Comparison of ENCODE assay signal across 2 cellular contexts in the genomic region with DNA sequence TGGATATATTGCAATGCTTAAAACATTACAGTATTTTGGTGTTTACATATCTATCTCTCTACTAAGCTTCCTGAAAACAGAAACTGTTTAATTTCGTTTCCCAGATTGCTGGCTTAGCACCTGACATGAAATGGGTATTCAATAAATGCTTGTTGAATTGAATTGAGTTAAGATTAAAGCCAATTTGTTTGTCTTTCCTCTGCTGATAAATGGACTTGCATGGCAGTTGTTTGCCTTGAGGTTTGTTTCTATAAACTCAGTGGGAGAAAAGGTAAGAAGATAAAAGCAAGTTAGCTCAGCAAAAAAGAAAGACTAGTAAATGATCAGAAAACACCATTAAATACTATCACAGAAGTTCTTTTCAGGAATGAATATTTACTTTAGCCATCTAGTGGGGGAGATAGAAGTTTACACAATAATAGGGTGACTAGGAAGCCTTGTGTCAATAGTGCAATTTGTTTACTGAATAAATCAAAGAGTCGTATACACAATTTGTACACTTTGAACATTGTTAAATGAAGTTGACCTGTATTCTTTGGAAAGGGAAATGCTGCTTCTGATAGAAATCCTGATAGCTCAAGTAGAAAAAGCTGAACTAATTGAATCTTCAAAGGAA.
TF ChIP-seq lines count a peak whose summit lies in the region.

No MANE protein-coding gene starts in this region.

TF ChIP-seq in HepG2, 621 proteins besides CTCF, POLR2A, EP300 and RAD21 (continued from another document and continues in another):
- TF ChIP-seq, protein P1, sequence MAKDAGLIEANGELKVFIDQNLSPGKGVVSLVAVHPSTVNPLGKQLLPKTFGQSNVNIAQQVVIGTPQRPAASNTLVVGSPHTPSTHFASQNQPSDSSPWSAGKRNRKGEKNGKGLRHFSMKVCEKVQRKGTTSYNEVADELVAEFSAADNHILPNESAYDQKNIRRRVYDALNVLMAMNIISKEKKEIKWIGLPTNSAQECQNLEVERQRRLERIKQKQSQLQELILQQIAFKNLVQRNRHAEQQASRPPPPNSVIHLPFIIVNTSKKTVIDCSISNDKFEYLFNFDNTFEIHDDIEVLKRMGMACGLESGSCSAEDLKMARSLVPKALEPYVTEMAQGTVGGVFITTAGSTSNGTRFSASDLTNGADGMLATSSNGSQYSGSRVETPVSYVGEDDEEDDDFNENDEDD (CRISPR knock-in tag; IDR thresholded peaks at IDR 0.05; ENCODE audit: borderline replicate concordance): no peak
- TF ChIP-seq GFI1 (CRISPR knock-in tag; IDR thresholded peaks at IDR 0.05; ENCODE audit: borderline replicate concordance) (peak; percentile 84), ZNF761 (CRISPR knock-in tag; conservative IDR thresholded peaks at IDR 0.05) (no peak), PAX8 (CRISPR knock-in tag; IDR thresholded peaks at IDR 0.05; ENCODE audit: borderline replicate concordance) (no peak), RBM39 (IDR thresholded peaks at IDR 0.05; ENCODE audit: low read depth, low read length, poor library complexity, severe bottlenecking) (no peak), ZNF543 (CRISPR knock-in tag; IDR thresholded peaks at IDR 0.05) (no peak), ZFP36L1 (CRISPR knock-in tag; IDR thresholded peaks at IDR 0.05) (no peak), NR2F6 (IDR thresholded peaks at IDR 0.05) (peak; percentile 32; the same call in 1 of the 2 replicates), NR2F6 (CRISPR knock-in tag; IDR thresholded peaks at IDR 0.05) (no peak), IRX3 (CRISPR knock-in tag; IDR thresholded peaks at IDR 0.05; ENCODE audit: borderline replicate concordance, low read depth) (no peak), TCF7 (IDR thresholded peaks at IDR 0.05; ENCODE audit: low read depth) (peak; percentile 54), NFIC (IDR thresholded peaks at IDR 0.05; ENCODE audit: low read length) (0 out of 2 replicates have a peak, but pooled peaks have one; percentile 37), NFATC3 (CRISPR knock-in tag; IDR thresholded peaks at IDR 0.05) (no peak), HMG20A (CRISPR knock-in tag; IDR thresholded peaks at IDR 0.05; ENCODE audit: borderline replicate concordance) (peak; percentile 51; the same call in 1 of the 2 replicates), TCF7L2 (IDR thresholded peaks at IDR 0.05; ENCODE audit: low read depth, low read length) (peak; percentile 63; the same call in 1 of the 2 replicates), FOXA3 (CRISPR knock-in tag; IDR thresholded peaks at IDR 0.05) (peak; percentile 35; the same call in 1 of the 2 replicates), BRD4 (CRISPR knock-in tag; IDR thresholded peaks at IDR 0.05) (no peak), PLRG1 (conservative IDR thresholded peaks at IDR 0.05) (no peak), RBAK (CRISPR knock-in tag; IDR thresholded peaks at IDR 0.05) (no peak), TBX3 (IDR thresholded peaks at IDR 0.05; ENCODE audit: borderline replicate concordance) (peak; percentile 37; the same call in 1 of the 2 replicates), FOXA1 (IDR thresholded peaks at IDR 0.05) (peak; percentile 52; the same call in 1 of the 2 replicates), FOXA1 (CRISPR knock-in tag; IDR thresholded peaks at IDR 0.05) (peak; percentile 58; the same call in 1 of the 2 replicates)
- TF ChIP-seq, protein P2, sequence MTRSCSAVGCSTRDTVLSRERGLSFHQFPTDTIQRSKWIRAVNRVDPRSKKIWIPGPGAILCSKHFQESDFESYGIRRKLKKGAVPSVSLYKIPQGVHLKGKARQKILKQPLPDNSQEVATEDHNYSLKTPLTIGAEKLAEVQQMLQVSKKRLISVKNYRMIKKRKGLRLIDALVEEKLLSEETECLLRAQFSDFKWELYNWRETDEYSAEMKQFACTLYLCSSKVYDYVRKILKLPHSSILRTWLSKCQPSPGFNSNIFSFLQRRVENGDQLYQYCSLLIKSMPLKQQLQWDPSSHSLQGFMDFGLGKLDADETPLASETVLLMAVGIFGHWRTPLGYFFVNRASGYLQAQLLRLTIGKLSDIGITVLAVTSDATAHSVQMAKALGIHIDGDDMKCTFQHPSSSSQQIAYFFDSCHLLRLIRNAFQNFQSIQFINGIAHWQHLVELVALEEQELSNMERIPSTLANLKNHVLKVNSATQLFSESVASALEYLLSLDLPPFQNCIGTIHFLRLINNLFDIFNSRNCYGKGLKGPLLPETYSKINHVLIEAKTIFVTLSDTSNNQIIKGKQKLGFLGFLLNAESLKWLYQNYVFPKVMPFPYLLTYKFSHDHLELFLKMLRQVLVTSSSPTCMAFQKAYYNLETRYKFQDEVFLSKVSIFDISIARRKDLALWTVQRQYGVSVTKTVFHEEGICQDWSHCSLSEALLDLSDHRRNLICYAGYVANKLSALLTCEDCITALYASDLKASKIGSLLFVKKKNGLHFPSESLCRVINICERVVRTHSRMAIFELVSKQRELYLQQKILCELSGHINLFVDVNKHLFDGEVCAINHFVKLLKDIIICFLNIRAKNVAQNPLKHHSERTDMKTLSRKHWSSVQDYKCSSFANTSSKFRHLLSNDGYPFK (CRISPR knock-in tag; IDR thresholded peaks at IDR 0.05; ENCODE audit: borderline replicate concordance): no peak
- TF ChIP-seq, protein P3, sequence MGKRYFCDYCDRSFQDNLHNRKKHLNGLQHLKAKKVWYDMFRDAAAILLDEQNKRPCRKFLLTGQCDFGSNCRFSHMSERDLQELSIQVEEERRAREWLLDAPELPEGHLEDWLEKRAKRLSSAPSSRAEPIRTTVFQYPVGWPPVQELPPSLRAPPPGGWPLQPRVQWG (CRISPR knock-in tag; IDR thresholded peaks at IDR 0.05; ENCODE audit: borderline replicate concordance, low read depth): no peak
- TF ChIP-seq, protein P4, sequence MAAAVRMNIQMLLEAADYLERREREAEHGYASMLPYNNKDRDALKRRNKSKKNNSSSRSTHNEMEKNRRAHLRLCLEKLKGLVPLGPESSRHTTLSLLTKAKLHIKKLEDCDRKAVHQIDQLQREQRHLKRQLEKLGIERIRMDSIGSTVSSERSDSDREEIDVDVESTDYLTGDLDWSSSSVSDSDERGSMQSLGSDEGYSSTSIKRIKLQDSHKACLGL (CRISPR knock-in tag; IDR thresholded peaks at IDR 0.05): no peak
- TF ChIP-seq, protein P5, sequence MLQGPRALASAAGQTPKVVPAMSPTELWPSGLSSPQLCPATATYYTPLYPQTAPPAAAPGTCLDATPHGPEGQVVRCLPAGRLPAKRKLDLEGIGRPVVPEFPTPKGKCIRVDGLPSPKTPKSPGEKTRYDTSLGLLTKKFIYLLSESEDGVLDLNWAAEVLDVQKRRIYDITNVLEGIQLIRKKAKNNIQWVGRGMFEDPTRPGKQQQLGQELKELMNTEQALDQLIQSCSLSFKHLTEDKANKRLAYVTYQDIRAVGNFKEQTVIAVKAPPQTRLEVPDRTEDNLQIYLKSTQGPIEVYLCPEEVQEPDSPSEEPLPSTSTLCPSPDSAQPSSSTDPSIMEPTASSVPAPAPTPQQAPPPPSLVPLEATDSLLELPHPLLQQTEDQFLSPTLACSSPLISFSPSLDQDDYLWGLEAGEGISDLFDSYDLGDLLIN (CRISPR knock-in tag; IDR thresholded peaks at IDR 0.05; ENCODE audit: borderline replicate concordance): no peak

TF ChIP-seq in WTC11, 78 proteins besides CTCF, POLR2A, EP300 and RAD21 (continued from another document):
- TF ChIP-seq, protein P6, sequence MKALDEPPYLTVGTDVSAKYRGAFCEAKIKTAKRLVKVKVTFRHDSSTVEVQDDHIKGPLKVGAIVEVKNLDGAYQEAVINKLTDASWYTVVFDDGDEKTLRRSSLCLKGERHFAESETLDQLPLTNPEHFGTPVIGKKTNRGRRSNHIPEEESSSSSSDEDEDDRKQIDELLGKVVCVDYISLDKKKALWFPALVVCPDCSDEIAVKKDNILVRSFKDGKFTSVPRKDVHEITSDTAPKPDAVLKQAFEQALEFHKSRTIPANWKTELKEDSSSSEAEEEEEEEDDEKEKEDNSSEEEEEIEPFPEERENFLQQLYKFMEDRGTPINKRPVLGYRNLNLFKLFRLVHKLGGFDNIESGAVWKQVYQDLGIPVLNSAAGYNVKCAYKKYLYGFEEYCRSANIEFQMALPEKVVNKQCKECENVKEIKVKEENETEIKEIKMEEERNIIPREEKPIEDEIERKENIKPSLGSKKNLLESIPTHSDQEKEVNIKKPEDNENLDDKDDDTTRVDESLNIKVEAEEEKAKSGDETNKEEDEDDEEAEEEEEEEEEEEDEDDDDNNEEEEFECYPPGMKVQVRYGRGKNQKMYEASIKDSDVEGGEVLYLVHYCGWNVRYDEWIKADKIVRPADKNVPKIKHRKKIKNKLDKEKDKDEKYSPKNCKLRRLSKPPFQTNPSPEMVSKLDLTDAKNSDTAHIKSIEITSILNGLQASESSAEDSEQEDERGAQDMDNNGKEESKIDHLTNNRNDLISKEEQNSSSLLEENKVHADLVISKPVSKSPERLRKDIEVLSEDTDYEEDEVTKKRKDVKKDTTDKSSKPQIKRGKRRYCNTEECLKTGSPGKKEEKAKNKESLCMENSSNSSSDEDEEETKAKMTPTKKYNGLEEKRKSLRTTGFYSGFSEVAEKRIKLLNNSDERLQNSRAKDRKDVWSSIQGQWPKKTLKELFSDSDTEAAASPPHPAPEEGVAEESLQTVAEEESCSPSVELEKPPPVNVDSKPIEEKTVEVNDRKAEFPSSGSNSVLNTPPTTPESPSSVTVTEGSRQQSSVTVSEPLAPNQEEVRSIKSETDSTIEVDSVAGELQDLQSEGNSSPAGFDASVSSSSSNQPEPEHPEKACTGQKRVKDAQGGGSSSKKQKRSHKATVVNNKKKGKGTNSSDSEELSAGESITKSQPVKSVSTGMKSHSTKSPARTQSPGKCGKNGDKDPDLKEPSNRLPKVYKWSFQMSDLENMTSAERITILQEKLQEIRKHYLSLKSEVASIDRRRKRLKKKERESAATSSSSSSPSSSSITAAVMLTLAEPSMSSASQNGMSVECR (CRISPR knock-in tag; IDR thresholded peaks at IDR 0.05; ENCODE audit: borderline replicate concordance): no peak
- TF ChIP-seq, protein P7, sequence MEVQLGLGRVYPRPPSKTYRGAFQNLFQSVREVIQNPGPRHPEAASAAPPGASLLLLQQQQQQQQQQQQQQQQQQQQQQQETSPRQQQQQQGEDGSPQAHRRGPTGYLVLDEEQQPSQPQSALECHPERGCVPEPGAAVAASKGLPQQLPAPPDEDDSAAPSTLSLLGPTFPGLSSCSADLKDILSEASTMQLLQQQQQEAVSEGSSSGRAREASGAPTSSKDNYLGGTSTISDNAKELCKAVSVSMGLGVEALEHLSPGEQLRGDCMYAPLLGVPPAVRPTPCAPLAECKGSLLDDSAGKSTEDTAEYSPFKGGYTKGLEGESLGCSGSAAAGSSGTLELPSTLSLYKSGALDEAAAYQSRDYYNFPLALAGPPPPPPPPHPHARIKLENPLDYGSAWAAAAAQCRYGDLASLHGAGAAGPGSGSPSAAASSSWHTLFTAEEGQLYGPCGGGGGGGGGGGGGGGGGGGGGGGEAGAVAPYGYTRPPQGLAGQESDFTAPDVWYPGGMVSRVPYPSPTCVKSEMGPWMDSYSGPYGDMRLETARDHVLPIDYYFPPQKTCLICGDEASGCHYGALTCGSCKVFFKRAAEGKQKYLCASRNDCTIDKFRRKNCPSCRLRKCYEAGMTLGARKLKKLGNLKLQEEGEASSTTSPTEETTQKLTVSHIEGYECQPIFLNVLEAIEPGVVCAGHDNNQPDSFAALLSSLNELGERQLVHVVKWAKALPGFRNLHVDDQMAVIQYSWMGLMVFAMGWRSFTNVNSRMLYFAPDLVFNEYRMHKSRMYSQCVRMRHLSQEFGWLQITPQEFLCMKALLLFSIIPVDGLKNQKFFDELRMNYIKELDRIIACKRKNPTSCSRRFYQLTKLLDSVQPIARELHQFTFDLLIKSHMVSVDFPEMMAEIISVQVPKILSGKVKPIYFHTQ (CRISPR knock-in tag; IDR thresholded peaks at IDR 0.05): no peak
- TF ChIP-seq, protein P8, sequence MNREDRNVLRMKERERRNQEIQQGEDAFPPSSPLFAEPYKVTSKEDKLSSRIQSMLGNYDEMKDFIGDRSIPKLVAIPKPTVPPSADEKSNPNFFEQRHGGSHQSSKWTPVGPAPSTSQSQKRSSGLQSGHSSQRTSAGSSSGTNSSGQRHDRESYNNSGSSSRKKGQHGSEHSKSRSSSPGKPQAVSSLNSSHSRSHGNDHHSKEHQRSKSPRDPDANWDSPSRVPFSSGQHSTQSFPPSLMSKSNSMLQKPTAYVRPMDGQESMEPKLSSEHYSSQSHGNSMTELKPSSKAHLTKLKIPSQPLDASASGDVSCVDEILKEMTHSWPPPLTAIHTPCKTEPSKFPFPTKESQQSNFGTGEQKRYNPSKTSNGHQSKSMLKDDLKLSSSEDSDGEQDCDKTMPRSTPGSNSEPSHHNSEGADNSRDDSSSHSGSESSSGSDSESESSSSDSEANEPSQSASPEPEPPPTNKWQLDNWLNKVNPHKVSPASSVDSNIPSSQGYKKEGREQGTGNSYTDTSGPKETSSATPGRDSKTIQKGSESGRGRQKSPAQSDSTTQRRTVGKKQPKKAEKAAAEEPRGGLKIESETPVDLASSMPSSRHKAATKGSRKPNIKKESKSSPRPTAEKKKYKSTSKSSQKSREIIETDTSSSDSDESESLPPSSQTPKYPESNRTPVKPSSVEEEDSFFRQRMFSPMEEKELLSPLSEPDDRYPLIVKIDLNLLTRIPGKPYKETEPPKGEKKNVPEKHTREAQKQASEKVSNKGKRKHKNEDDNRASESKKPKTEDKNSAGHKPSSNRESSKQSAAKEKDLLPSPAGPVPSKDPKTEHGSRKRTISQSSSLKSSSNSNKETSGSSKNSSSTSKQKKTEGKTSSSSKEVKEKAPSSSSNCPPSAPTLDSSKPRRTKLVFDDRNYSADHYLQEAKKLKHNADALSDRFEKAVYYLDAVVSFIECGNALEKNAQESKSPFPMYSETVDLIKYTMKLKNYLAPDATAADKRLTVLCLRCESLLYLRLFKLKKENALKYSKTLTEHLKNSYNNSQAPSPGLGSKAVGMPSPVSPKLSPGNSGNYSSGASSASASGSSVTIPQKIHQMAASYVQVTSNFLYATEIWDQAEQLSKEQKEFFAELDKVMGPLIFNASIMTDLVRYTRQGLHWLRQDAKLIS (CRISPR knock-in tag; IDR thresholded peaks at IDR 0.05; ENCODE audit: borderline replicate concordance): no peak
- no peak for TF ChIP-seq EMX1 (CRISPR knock-in tag; IDR thresholded peaks at IDR 0.05)
- TF ChIP-seq, protein P9, sequence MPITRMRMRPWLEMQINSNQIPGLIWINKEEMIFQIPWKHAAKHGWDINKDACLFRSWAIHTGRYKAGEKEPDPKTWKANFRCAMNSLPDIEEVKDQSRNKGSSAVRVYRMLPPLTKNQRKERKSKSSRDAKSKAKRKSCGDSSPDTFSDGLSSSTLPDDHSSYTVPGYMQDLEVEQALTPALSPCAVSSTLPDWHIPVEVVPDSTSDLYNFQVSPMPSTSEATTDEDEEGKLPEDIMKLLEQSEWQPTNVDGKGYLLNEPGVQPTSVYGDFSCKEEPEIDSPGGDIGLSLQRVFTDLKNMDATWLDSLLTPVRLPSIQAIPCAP (CRISPR knock-in tag; IDR thresholded peaks at IDR 0.05): no peak
TF ChIP-seq in WTC11: peak in this region for 0.
